1 cellular context compared by ENCODE assay signal in genomic region chr17:44256671-44257070, GRCh38.
TF ChIP-seq lines count a peak whose summit lies in the region.

No MANE protein-coding gene starts in this region.

TF ChIP-seq in GM12878, 131 proteins besides CTCF, POLR2A, EP300 and RAD21:
- no peak for TF ChIP-seq E4F1 (IDR thresholded peaks at IDR 0.05; ENCODE audit: borderline replicate concordance, partially characterized antibody)
- no peak for TF ChIP-seq RAD51 (IDR thresholded peaks at IDR 0.05)
- TF ChIP-seq NR2F1 (conservative IDR thresholded peaks at IDR 0.05) = no peak
- TF ChIP-seq IKZF1 (conservative IDR thresholded peaks at IDR 0.05) = no peak
- TF ChIP-seq ETV6 (conservative IDR thresholded peaks at IDR 0.05 in 1 of 2, IDR thresholded peaks at IDR 0.05 in 1 of 2; ENCODE audit: borderline replicate concordance in 1 of 2, low read depth in 1 of 2) = no peak
- no peak for TF ChIP-seq PML (IDR thresholded peaks at IDR 0.05; ENCODE audit: low read length)
- no peak for TF ChIP-seq MEF2B (IDR thresholded peaks at IDR 0.05; ENCODE audit: partially characterized antibody, poor library complexity, severe bottlenecking)
- no peak for TF ChIP-seq POLR2AphosphoS5 (IDR thresholded peaks at IDR 0.05; ENCODE audit: low read length)
- no peak for TF ChIP-seq TCF12 (IDR thresholded peaks at IDR 0.05; ENCODE audit: low read depth, low read length)
- no peak for TF ChIP-seq CEBPB (IDR thresholded peaks at IDR 0.05; ENCODE audit: borderline replicate concordance in 1 of 2, low read depth in 2 of 2, low read length in 2 of 2)
- TF ChIP-seq ELK1 (IDR thresholded peaks at IDR 0.05; ENCODE audit: low read depth, low read length) = no peak
- TF ChIP-seq GABPA (IDR thresholded peaks at IDR 0.05; ENCODE audit: low read depth) = no peak
- no peak for TF ChIP-seq RUNX3 (IDR thresholded peaks at IDR 0.05; ENCODE audit: low read length)
- no peak for TF ChIP-seq BRCA1 (IDR thresholded peaks at IDR 0.05; ENCODE audit: low read depth, low read length)
- no peak for TF ChIP-seq JUNB (IDR thresholded peaks at IDR 0.05)
- no peak for TF ChIP-seq BCL11A (IDR thresholded peaks at IDR 0.05; ENCODE audit: low read depth, low read length)
- no peak for TF ChIP-seq STAT1 (conservative IDR thresholded peaks at IDR 0.05)
- no peak for TF ChIP-seq BMI1 (IDR thresholded peaks at IDR 0.05; ENCODE audit: borderline replicate concordance)
- TF ChIP-seq NBN (IDR thresholded peaks at IDR 0.05) = no peak
- TF ChIP-seq MLLT1 (IDR thresholded peaks at IDR 0.05) = no peak
